ENCODE assay signal across 11 cellular contexts in the genomic region with DNA sequence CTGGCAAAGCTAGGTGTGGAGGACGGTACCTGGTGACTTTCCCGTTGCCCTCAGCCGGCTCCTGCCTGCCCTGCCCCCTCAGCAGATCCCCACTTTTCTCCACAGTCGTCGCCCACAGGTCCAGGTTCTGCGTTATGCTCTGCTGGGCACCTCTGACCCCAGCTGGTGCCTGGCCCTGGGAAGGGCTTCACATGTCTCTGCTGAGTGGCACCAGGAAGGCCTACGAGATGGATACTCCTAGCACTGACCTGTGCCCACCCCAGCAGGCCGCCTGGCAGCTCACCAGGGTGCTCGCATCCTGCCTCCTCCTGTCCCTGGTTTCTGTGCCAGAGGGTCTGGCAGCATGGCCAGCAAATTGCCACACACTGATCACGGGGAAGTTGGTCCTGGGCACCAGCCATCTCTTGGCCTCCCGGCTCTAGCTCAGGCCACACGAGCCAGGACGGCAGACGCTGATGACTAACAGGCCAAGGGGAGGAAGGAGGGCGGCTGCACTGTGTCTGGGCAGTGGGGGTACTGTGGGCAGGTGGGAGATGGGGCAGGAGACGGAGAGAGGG.
DNase-seq lines count a peak whose midpoint lies in the region; ATAC-seq, FAIRE-seq and TF ChIP-seq lines count a peak whose summit lies in the region.
"Had no signal": no experiment of that assay in that cellular context is flagged by ENCODE, and none has a peak within 500 bp of the region (broad histone marks: within the 10 kb centered on the region; RNA-seq: fewer than 3 reads in every experiment).

No MANE protein-coding gene starts in this region.

- no peak for DNase-seq in stimulated activated naive CD8-positive, alpha-beta T cell treated with anti-CD3 and anti-CD28 coated beads, Interleukin-15, amount 100 ng/mL, for 72 hours
- DNase-seq in fibroblast of the conjunctiva (ENCODE audit: low read depth) (peak; percentile 9), nucleus accumbens (lab: John Stamatoyannopoulos, UW) (peak in 29 of 56 donors; percentile 10 to 82 (median 42)), WERI-Rb-1 (no peak), urothelium cell line (ENCODE audit: low spot score) (no peak), RPMI8226 (no peak), GF-D8 (lab: John Stamatoyannopoulos, UW) (no peak)
- DNase-seq: activated naive CD4-positive, alpha-beta T cell treated with anti-CD3 and anti-CD28 coated beads, Interleukin-2, amount 10 ng/mL, durations not matched to agents 7 days and 5 days; H7 had no signal

- no peaks in the 10 kb centered on the region for H3K27me3 Mint-ChIP-seq in stimulated activated naive CD8-positive, alpha-beta T cell treated with anti-CD3 and anti-CD28 coated beads, Interleukin-15, Interleukin-2, amounts not matched to agents 100 ng/mL and 50 ng/mL, for 24 hours
- H3K27me3 Mint-ChIP-seq in stimulated activated naive CD8-positive, alpha-beta T cell treated with anti-CD3 and anti-CD28 coated beads, Interleukin-15, amount 100 ng/mL, for 72 hours: no peaks in the 10 kb centered on the region
- H3K27me3 Mint-ChIP-seq: activated naive CD4-positive, alpha-beta T cell treated with anti-CD3 and anti-CD28 coated beads, Interleukin-2, amount 10 ng/mL, durations not matched to agents 7 days and 5 days had no signal

- peak overlapping the region; percentile 8 for H3K27ac Mint-ChIP-seq in stimulated activated naive CD8-positive, alpha-beta T cell treated with anti-CD3 and anti-CD28 coated beads, Interleukin-15, Interleukin-2, amounts not matched to agents 100 ng/mL and 50 ng/mL, for 24 hours
- H3K27ac Mint-ChIP-seq in stimulated activated naive CD8-positive, alpha-beta T cell treated with anti-CD3 and anti-CD28 coated beads, Interleukin-15, amount 100 ng/mL, for 72 hours: peak overlapping the region in 1 of 2 donors; percentile 34
- H3K27ac Mint-ChIP-seq: activated naive CD4-positive, alpha-beta T cell treated with anti-CD3 and anti-CD28 coated beads, Interleukin-2, amount 10 ng/mL, durations not matched to agents 7 days and 5 days had no signal

- H3K27ac ChIP-seq in WERI-Rb-1: no peak overlapping the region

- peaks cover 46% of the 10 kb centered on the region for H3K36me3 ChIP-seq in WERI-Rb-1

- no peaks in the 10 kb centered on the region for H3K9me3 ChIP-seq in WERI-Rb-1 (ENCODE audit: severe bottlenecking)

- no peaks in the 10 kb centered on the region for H3K27me3 ChIP-seq in WERI-Rb-1 (ENCODE audit: insufficient read depth, low read depth, severe bottlenecking)

- FAIRE-seq in urothelium cell line (lab: Jason Lieb, UNC): no peak
- FAIRE-seq: GM12891 had no signal

- H3K4me3 Mint-ChIP-seq in stimulated activated naive CD8-positive, alpha-beta T cell treated with anti-CD3 and anti-CD28 coated beads, Interleukin-15, Interleukin-2, amounts not matched to agents 100 ng/mL and 50 ng/mL, for 24 hours: no peak overlapping the region
- H3K4me3 Mint-ChIP-seq in stimulated activated naive CD8-positive, alpha-beta T cell treated with anti-CD3 and anti-CD28 coated beads, Interleukin-15, amount 100 ng/mL, for 72 hours: no peak overlapping the region
- H3K4me3 Mint-ChIP-seq: activated naive CD4-positive, alpha-beta T cell treated with anti-CD3 and anti-CD28 coated beads, Interleukin-2, amount 10 ng/mL, durations not matched to agents 7 days and 5 days had no signal

- no peak for TF ChIP-seq CTCF in WERI-Rb-1 (IDR thresholded peaks at IDR 0.05; ENCODE audit: low read depth, low read length)

- H3K4me1 Mint-ChIP-seq in stimulated activated naive CD8-positive, alpha-beta T cell treated with anti-CD3 and anti-CD28 coated beads, Interleukin-15, Interleukin-2, amounts not matched to agents 100 ng/mL and 50 ng/mL, for 24 hours (ENCODE audit: low read depth): peaks cover 2% of the 10 kb centered on the region
- peaks cover 23% of the 10 kb centered on the region for H3K4me1 Mint-ChIP-seq in stimulated activated naive CD8-positive, alpha-beta T cell treated with anti-CD3 and anti-CD28 coated beads, Interleukin-15, amount 100 ng/mL, for 72 hours

- ATAC-seq in stimulated activated naive CD8-positive, alpha-beta T cell treated with anti-CD3 and anti-CD28 coated beads, Interleukin-15, amount 100 ng/mL, for 72 hours: no peak

- H3K4me3 ChIP-seq in WERI-Rb-1 (ENCODE audit: low read depth, low read length): no peak overlapping the region

- H3K9me3 Mint-ChIP-seq in stimulated activated naive CD8-positive, alpha-beta T cell treated with anti-CD3 and anti-CD28 coated beads, Interleukin-15, Interleukin-2, amounts not matched to agents 100 ng/mL and 50 ng/mL, for 24 hours: no peaks in the 10 kb centered on the region
- no peaks in the 10 kb centered on the region for H3K9me3 Mint-ChIP-seq in stimulated activated naive CD8-positive, alpha-beta T cell treated with anti-CD3 and anti-CD28 coated beads, Interleukin-15, amount 100 ng/mL, for 72 hours
- H3K9me3 Mint-ChIP-seq: activated naive CD4-positive, alpha-beta T cell treated with anti-CD3 and anti-CD28 coated beads, Interleukin-2, amount 10 ng/mL, durations not matched to agents 7 days and 5 days had no signal

- peaks cover 42% of the 10 kb centered on the region for H3K36me3 Mint-ChIP-seq in stimulated activated naive CD8-positive, alpha-beta T cell treated with anti-CD3 and anti-CD28 coated beads, Interleukin-15, Interleukin-2, amounts not matched to agents 100 ng/mL and 50 ng/mL, for 24 hours (ENCODE audit: low read depth)

Comparison
In these comparisons a context has a peak if more than half of its experiments do, and no peak if none do; other contexts are left out.
1. DNase-seq: peak in fibroblast of the conjunctiva (single experiment) and nucleus accumbens (29 of 56); none in stimulated activated naive CD8-positive, alpha-beta T cell treated with anti-CD3 and anti-CD28 coated beads, Interleukin-15, amount 100 ng/mL, for 72 hours (0 of 2), WERI-Rb-1 (single experiment), urothelium cell line (single experiment), RPMI8226 (single experiment) and GF-D8 (single experiment).